Comparison of ENCODE assay signal across 8 cellular contexts in the genomic region with DNA sequence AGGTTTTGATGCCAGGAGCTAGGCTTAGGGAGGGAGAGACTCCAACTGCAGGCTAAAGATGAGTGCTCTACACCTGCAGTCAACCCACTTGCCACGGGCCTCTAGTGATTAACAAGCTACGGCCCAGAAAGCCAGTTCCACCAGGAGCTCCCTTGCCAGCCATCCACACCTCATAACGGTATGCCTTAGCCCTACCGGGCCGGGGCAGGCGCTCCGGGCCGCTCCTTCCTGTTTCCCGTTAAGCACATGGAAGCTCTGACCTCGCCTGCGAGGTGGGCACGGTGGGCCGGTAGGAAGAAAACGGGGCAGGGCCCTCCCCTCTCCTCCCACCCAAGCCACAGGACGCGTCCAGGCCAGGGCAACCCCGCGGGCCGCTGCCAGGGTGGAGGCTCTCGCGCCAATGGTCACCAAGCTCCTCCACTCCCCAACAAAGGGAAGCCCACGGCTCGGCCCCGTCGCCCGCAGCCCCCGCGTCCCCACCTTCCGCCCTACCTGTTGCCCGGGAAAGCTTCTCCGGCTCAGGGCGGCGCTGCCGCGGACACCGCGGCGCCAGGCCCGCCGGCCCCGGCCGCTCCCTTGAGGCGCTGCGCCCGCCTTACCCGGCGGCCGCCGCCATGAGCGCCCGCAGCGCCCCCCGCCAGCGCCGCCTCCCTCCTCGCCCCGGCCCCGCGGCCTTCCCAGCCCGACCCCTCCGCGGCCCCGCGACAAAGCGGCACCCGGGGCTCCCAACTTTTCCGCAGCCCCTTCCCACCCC. TPM values are rescaled to one million over a fixed set of nuclear protein-coding genes. Genes with fewer than 3 reads are reported as not detected.
DNase-seq lines count a peak whose midpoint lies in the region; ATAC-seq, FAIRE-seq and TF ChIP-seq lines count a peak whose summit lies in the region.

No MANE protein-coding gene starts in this region.

- DNase-seq in GM03348 (ENCODE audit: low spot score) (peak; percentile 74), HCT116 (ENCODE audit: low read depth, low spot score) (no peak), NCI-H146 (lab: John Stamatoyannopoulos, UW) (peak; percentile 47), H1 (ENCODE audit: low read depth in 1 of 2, low spot score in 2 of 2) (peak in 1 of 2 experiments; percentile 65), mucosa of descending colon (peak; percentile 58 to 70 (median 67)), amniotic stem cell (lab: John Stamatoyannopoulos, UW) (no peak)
- peak; percentile 62 for DNase-seq in activated CD8-positive, alpha-beta memory T cell treated with anti-CD3 and anti-CD28 coated beads, Interleukin-2, amount 10 ng/mL, durations not matched to agents 7 days and 5 days

- peaks cover 15% of the 10 kb centered on the region for H3K79me1 ChIP-seq in H1 (ENCODE audit: low read depth, low read length)

- H3K4me1 Mint-ChIP-seq in activated CD8-positive, alpha-beta memory T cell treated with anti-CD3 and anti-CD28 coated beads, Interleukin-2, amount 10 ng/mL, durations not matched to agents 7 days and 5 days = peaks cover 61% of the 10 kb centered on the region

- H4K8ac ChIP-seq in H1 (ENCODE audit: extremely low read depth, insufficient read depth, low read length) = peak overlapping the region; percentile 15; the same call in 1 of the 2 replicates

- peaks cover 52% of the 10 kb centered on the region for H3K79me2 ChIP-seq in HCT116 (ENCODE audit: insufficient read depth, low read length)
- H3K79me2 ChIP-seq in H1 (ENCODE audit: control insufficient read depth in 1 of 2, insufficient read depth in 2 of 2, low read length in 2 of 2) = peaks cover 21 to 54% of the 10 kb centered on the region in 2 experiments

- H3K4me3 ChIP-seq in HCT116 (replicated peaks in 1 of 2; ENCODE audit: low read depth in 1 of 2, low read length in 2 of 2) (peak overlapping the region; percentile 84), H1 (ENCODE audit: extremely low read depth in 1 of 4, insufficient read depth in 2 of 4, low read depth in 3 of 4, low read length in 4 of 4) (peak overlapping the region; percentile 74 to 91 (median 80)), mucosa of descending colon (peak overlapping the region; percentile 83)

- H3K27me3 Mint-ChIP-seq in activated CD8-positive, alpha-beta memory T cell treated with anti-CD3 and anti-CD28 coated beads, Interleukin-2, amount 10 ng/mL, durations not matched to agents 7 days and 5 days = no peaks in the 10 kb centered on the region

- H3K27ac Mint-ChIP-seq in activated CD8-positive, alpha-beta memory T cell treated with anti-CD3 and anti-CD28 coated beads, Interleukin-2, amount 10 ng/mL, durations not matched to agents 7 days and 5 days = peak overlapping the region; percentile 80

- CTCF ChIA-PET in HCT116 (lab: Charles Lee) = no interaction called here
- CTCF ChIA-PET in activated CD8-positive, alpha-beta memory T cell treated with anti-CD3 and anti-CD28 coated beads, Interleukin-2, amount 10 ng/mL, durations not matched to agents 7 days and 5 days (lab: Charles Lee) = interaction anchor here (0.7 to 2.6 kb wide), 15 partner anchors 8 to 463 kb away, joined by 3 to 9 read pairs (median 3); no protein-coding TSS in a partner anchor
- CTCF ChIA-PET in H1 (lab: Charles Lee; ENCODE audit: partially characterized antibody) = interaction anchor here (0.9 to 1.4 kb wide), 5 partner anchors 15 to 52 kb away, joined by 3 to 8 read pairs (median 4); no protein-coding TSS in a partner anchor

- peaks cover 0 to 1% of the 10 kb centered on the region in 2 experiments; a peak in 1 of 4 replicates for H3K36me3 ChIP-seq in HCT116 (ENCODE audit: control insufficient read depth in 1 of 2, insufficient read depth in 2 of 2, low read length in 2 of 2)
- peaks cover 0 to 2% (median 1%) of the 10 kb centered on the region in 4 experiments; a peak in 4 of 8 replicates for H3K36me3 ChIP-seq in H1 (ENCODE audit: control insufficient read depth in 2 of 4, insufficient read depth in 4 of 4, low read length in 3 of 4)
- H3K36me3 ChIP-seq in mucosa of descending colon (ENCODE audit: low read depth) = no peaks in the 10 kb centered on the region

- no peak overlapping the region for H3K4ac ChIP-seq in H1 (replicated peaks; ENCODE audit: insufficient read length, low read depth, low read length)

- H4K20me1 ChIP-seq in HCT116 (ENCODE audit: insufficient read depth) (0 out of 2 replicates have a peak, but pooled peaks cover 4% of the 10 kb centered on the region), H1 (replicated peaks in 1 of 2; ENCODE audit: control insufficient read depth in 1 of 2, insufficient read depth in 2 of 2, low read length in 2 of 2) (peaks cover 10 to 21% of the 10 kb centered on the region in 2 experiments)

- TF ChIP-seq EP300 in H1 (IDR thresholded peaks at IDR 0.05; ENCODE audit: borderline replicate concordance in 1 of 2, low read depth in 2 of 2, low read length in 2 of 2) = no peak

- H3K36me3 Mint-ChIP-seq in activated CD8-positive, alpha-beta memory T cell treated with anti-CD3 and anti-CD28 coated beads, Interleukin-2, amount 10 ng/mL, durations not matched to agents 7 days and 5 days = peaks cover 3% of the 10 kb centered on the region

- no peak overlapping the region for H2AK5ac ChIP-seq in H1 (ENCODE audit: low read depth, low read length)

- TF ChIP-seq POLR2A in HCT116 (IDR thresholded peaks at IDR 0.05; ENCODE audit: borderline replicate concordance, extremely low read depth, insufficient read depth, insufficient read length) (no peak), H1 (IDR thresholded peaks at IDR 0.05; ENCODE audit: control extremely low read depth in 1 of 2, low read depth in 2 of 2, low read length in 2 of 2) (peak; percentile 14 to 25; a peak in 1 of 3 replicates)

- no peak for FAIRE-seq in H1 (lab: Jason Lieb, UNC)

- no peaks in the 10 kb centered on the region for H3K27me3 ChIP-seq in HCT116 (ENCODE audit: insufficient read depth, low read length)
- no peaks in the 10 kb centered on the region for H3K27me3 ChIP-seq in H1 (replicated peaks in 1 of 4; ENCODE audit: control insufficient read depth in 3 of 4, extremely low read depth in 1 of 4, insufficient read depth in 3 of 4, low read length in 3 of 4)

- H3K4me3 Mint-ChIP-seq in activated CD8-positive, alpha-beta memory T cell treated with anti-CD3 and anti-CD28 coated beads, Interleukin-2, amount 10 ng/mL, durations not matched to agents 7 days and 5 days = peak overlapping the region; percentile 88

- no peaks in the 10 kb centered on the region for H3K9me2 ChIP-seq in HCT116 (ENCODE audit: insufficient read depth)

- intact Hi-C loops in HCT116 (cut with micrococcal nuclease) (no loop called here), mucosa of descending colon (cut with DNase I, micrococcal nuclease) (loop anchor here in 1 of 2 donors (10.0 kb wide), 1 partner anchor 49 kb away; the partner anchor contains the start of gene SETDB1)

- 0 out of 2 replicates have a peak overlapping the region, but pooled peaks have one; percentile 18 for H2BK12ac ChIP-seq in H1 (ENCODE audit: low read depth, low read length)

- TF ChIP-seq CTCF in HCT116 (IDR thresholded peaks at IDR 0.05 in 2 of 3, conservative IDR thresholded peaks at IDR 0.05 in 1 of 3; ENCODE audit: borderline replicate concordance in 1 of 3, insufficient read depth in 1 of 3, low read depth in 2 of 3, low read length in 2 of 3) = no peak
- TF ChIP-seq CTCF in H1 (IDR thresholded peaks at IDR 0.05; ENCODE audit: control extremely low read depth in 1 of 3, insufficient read depth in 1 of 3, low read depth in 1 of 3, low read length in 3 of 3) = no peak
- no peak for TF ChIP-seq CTCF in mucosa of descending colon (IDR thresholded peaks at IDR 0.05)

- H3K27ac ChIP-seq in HCT116 (ENCODE audit: low read depth, low read length) = peak overlapping the region; percentile 79
- peak overlapping the region; percentile 43; the same call in 1 of the 2 replicates for H3K27ac ChIP-seq in H1 (ENCODE audit: low read depth, low read length)
- peak overlapping the region; percentile 83 for H3K27ac ChIP-seq in temporal lobe (ENCODE audit: low read depth, low read length)

- H4K5ac ChIP-seq in H1 (ENCODE audit: insufficient read length, low read depth, low read length) = no peak overlapping the region

- H2BK5ac ChIP-seq in H1 (ENCODE audit: low read depth, low read length) = peak overlapping the region; percentile 71; the same call in 1 of the 2 replicates

- no peak overlapping the region for H4K91ac ChIP-seq in H1 (replicated peaks; ENCODE audit: insufficient read length, low read length)

- H2BK20ac ChIP-seq in H1 (ENCODE audit: low read length) = no peak overlapping the region

- H3K23ac ChIP-seq in H1 (ENCODE audit: insufficient read length) = no peak overlapping the region

- no peak overlapping the region for H3K14ac ChIP-seq in H1 (ENCODE audit: insufficient read length)

- H3K18ac ChIP-seq in H1 (ENCODE audit: extremely low read depth, low read length) = peak overlapping the region; percentile 71; the same call in 1 of the 2 replicates

- TF ChIP-seq RAD21 in HCT116 (IDR thresholded peaks at IDR 0.05; ENCODE audit: low read depth) = no peak
- TF ChIP-seq RAD21 in H1 (IDR thresholded peaks at IDR 0.05 in 1 of 2, conservative IDR thresholded peaks at IDR 0.05 in 1 of 2; ENCODE audit: low read depth in 2 of 2, low read length in 2 of 2) = no peak

- H3K4me2 ChIP-seq in HCT116 (ENCODE audit: low read length) = peak overlapping the region; percentile 89
- peak overlapping the region; percentile 83 to 93 for H3K4me2 ChIP-seq in H1 (ENCODE audit: insufficient read depth in 1 of 2, low read depth in 2 of 2, low read length in 2 of 2)

- no peaks in the 10 kb centered on the region for H3K9me3 Mint-ChIP-seq in activated CD8-positive, alpha-beta memory T cell treated with anti-CD3 and anti-CD28 coated beads, Interleukin-2, amount 10 ng/mL, durations not matched to agents 7 days and 5 days (ENCODE audit: low read depth)

- WGBS in H1 (ENCODE audit: extremely low coverage in 1 of 2, insufficient coverage in 1 of 2, insufficient read length in 1 of 2, insufficient replicate concordance in 2 of 2, low coverage in 1 of 2, low lambda C conversion rate in 2 of 2, missing lambda C conversion rate in 1 of 2), 2 experiments = 4% methylated on average over 36 of the region's 67 CpGs; no CpG with 5 or more reads in 1 of the 2 experiments

- RAD21 ChIA-PET in HCT116 (lab: Charles Lee; ENCODE audit: low non-redundant PET in 1 of 2, low total read pairs in 2 of 2, uncharacterized antibody in 2 of 2, unreplicated experiment in 2 of 2) = no interaction called here

- ATAC-seq in HCT116 (peak; percentile 29), mucosa of descending colon (peak; percentile 50)
- peak; percentile 54 for ATAC-seq in activated CD8-positive, alpha-beta memory T cell treated with anti-CD3 and anti-CD28 coated beads, Interleukin-2, amount 10 ng/mL, durations not matched to agents 7 days and 5 days

- H3K56ac ChIP-seq in H1 (replicated peaks; ENCODE audit: insufficient read length, low read depth, low read length) = no peak overlapping the region

- peak overlapping the region; percentile 92 for H3K9ac ChIP-seq in HCT116 (ENCODE audit: low read length)
- H3K9ac ChIP-seq in H1 (replicated peaks in 1 of 4; ENCODE audit: extremely low read depth in 1 of 4, low read depth in 3 of 4, low read length in 3 of 4) = peak overlapping the region; percentile 52 to 90 (median 76)

- H2BK120ac ChIP-seq in H1 (replicated peaks; ENCODE audit: low read depth, low read length) = no peak overlapping the region

- BruUV-seq in HCT116 (replicated peaks; lab: Mats Ljungman, UMichigan) = no TSS peak

- peaks cover 12% of the 10 kb centered on the region; the same call in 1 of the 2 replicates for H3K23me2 ChIP-seq in H1 (ENCODE audit: low read depth, low read length)

- POLR2A ChIA-PET in HCT116 (lab: Charles Lee) (interaction anchor here (1.6 kb wide), 1 partner anchor 345 kb away, joined by 4 read pairs; the partner anchor contains the start of gene ENSA), H1 (lab: Charles Lee; ENCODE audit: partially characterized antibody) (interaction anchor here (0.6 to 10.5 kb wide), 15 partner anchors 8 to 418 kb away, joined by 3 to 133 read pairs (median 6); partner anchors contain the start of genes ANXA9, ENSA, MCL1 and MINDY1)

- H2BK15ac ChIP-seq in H1 (ENCODE audit: low read length) = peak overlapping the region; percentile 95; the same call in 1 of the 2 replicates

- no peaks in the 10 kb centered on the region for H3K9me3 ChIP-seq in HCT116 (ENCODE audit: control insufficient read depth in 1 of 2, insufficient read depth in 1 of 2, low read depth in 1 of 2, low read length in 2 of 2)
- H3K9me3 ChIP-seq in H1 (ENCODE audit: insufficient read depth in 2 of 2, low read depth in 1 of 2, low read length in 1 of 2) = no peaks in the 10 kb centered on the region
- H3K9me3 ChIP-seq in mucosa of descending colon = no peaks in the 10 kb centered on the region

- H3K4me1 ChIP-seq in HCT116 (ENCODE audit: control insufficient read depth in 1 of 2, insufficient read depth in 2 of 2, low read length in 2 of 2) = peaks cover 49 to 69% of the 10 kb centered on the region in 2 experiments
- peaks cover 20 to 44% (median 34%) of the 10 kb centered on the region in 4 experiments for H3K4me1 ChIP-seq in H1 (replicated peaks in 1 of 4; ENCODE audit: control insufficient read depth in 3 of 4, insufficient read depth in 4 of 4, low read length in 3 of 4)
- peaks cover 46% of the 10 kb centered on the region for H3K4me1 ChIP-seq in mucosa of descending colon (ENCODE audit: low read depth)

- H2AFZ ChIP-seq in HCT116 (ENCODE audit: low read depth, low read length, poor library complexity, severe bottlenecking) (no peak overlapping the region), H1 (ENCODE audit: low read length) (no peak overlapping the region)

RNA-seq across cellular contexts. Expression of gene CERS2, which starts 0.6 kb away (rescaled TPM):
- total RNA-seq in HCT116 (2021; ENCODE audit: unreplicated experiment) = 218 TPM
- polyA plus RNA-seq in HCT116 (2012) = 162 and 205 TPM in 2 replicates
- total RNA-seq in activated CD8-positive, alpha-beta memory T cell treated with anti-CD3 and anti-CD28 coated beads, Interleukin-2, amount 10 ng/mL, durations not matched to agents 7 days and 5 days = 100 to 1,000 TPM; 144 to 170 TPM
- total RNA-seq in H1 (2021; fragmentation: NEBNext Ultra II Directional; extraction: Animal tissue kit (Norgen Biotek cat#: 25700)) = 237 and 241 TPM in 2 replicates
- polyA plus RNA-seq in H1 (2011; rRNA removed) = 153 and 216 TPM in 2 replicates
- polyA plus RNA-seq in H1 (2011; cell fraction: cytosol; rRNA removed) = 153 TPM
- polyA plus RNA-seq in H1 (2011; cell fraction: nucleus; rRNA removed) = 172 TPM
- 143 to 179 TPM (median 156 TPM) in 4 replicates for polyA plus RNA-seq in H1 (2012, experiment 1 of 2)
- polyA plus RNA-seq in H1 (2012, experiment 2 of 2) = 302 TPM
- polyA plus RNA-seq in H1 (2013, experiment 1 of 2) = 284 TPM
- polyA plus RNA-seq in H1 (2013, experiment 2 of 2) = 302 TPM
- 234 and 288 TPM in 2 replicates for polyA minus RNA-seq in H1 (2011; rRNA and poly(A)+ RNA removed)
- 120 TPM for polyA minus RNA-seq in H1 (2011; cell fraction: cytosol; rRNA and poly(A)+ RNA removed)
- 98.2 TPM for polyA minus RNA-seq in H1 (2011; cell fraction: nucleus; rRNA and poly(A)+ RNA removed)
- total RNA-seq in mucosa of descending colon = 100 to 1,000 TPM; 142 to 209 (median 186) TPM
- 21.4 TPM for total RNA-seq in temporal lobe

RNA-seq across cellular contexts. Expression of gene ANXA9, which starts 8.1 kb away (rescaled TPM):
- total RNA-seq in HCT116 (2021; ENCODE audit: unreplicated experiment) = 2.7 TPM
- 3.1 and 3.5 TPM in 2 replicates for polyA plus RNA-seq in HCT116 (2012)
- total RNA-seq in activated CD8-positive, alpha-beta memory T cell treated with anti-CD3 and anti-CD28 coated beads, Interleukin-2, amount 10 ng/mL, durations not matched to agents 7 days and 5 days = under 1 TPM in 1 of 2 experiments, not detected in 1; 0.23 TPM
- total RNA-seq in H1 (2021; fragmentation: NEBNext Ultra II Directional; extraction: Animal tissue kit (Norgen Biotek cat#: 25700)) = 1.5 and 1.8 TPM in 2 replicates
- 3.3 and 3.5 TPM in 2 replicates for polyA plus RNA-seq in H1 (2011; rRNA removed)
- 3.7 TPM for polyA plus RNA-seq in H1 (2011; cell fraction: cytosol; rRNA removed)
- 5.8 TPM for polyA plus RNA-seq in H1 (2011; cell fraction: nucleus; rRNA removed)
- polyA plus RNA-seq in H1 (2012, experiment 1 of 2) = 2.4 to 3.2 TPM (median 3.0 TPM) in 4 replicates
- polyA plus RNA-seq in H1 (2012, experiment 2 of 2) = 2.2 TPM
- polyA plus RNA-seq in H1 (2013, experiment 1 of 2) = 1.1 TPM
- 1.3 TPM for polyA plus RNA-seq in H1 (2013, experiment 2 of 2)
- 4.3 and 7.1 TPM in 2 replicates for polyA minus RNA-seq in H1 (2011; rRNA and poly(A)+ RNA removed)
- 4.5 TPM for polyA minus RNA-seq in H1 (2011; cell fraction: cytosol; rRNA and poly(A)+ RNA removed)
- polyA minus RNA-seq in H1 (2011; cell fraction: nucleus; rRNA and poly(A)+ RNA removed) = 5.6 TPM
- total RNA-seq in mucosa of descending colon = not detected
- total RNA-seq in temporal lobe = not detected

RNA-seq across cellular contexts. Expression of gene MINDY1, which starts 32.7 kb away (rescaled TPM):
- 1.2 TPM for total RNA-seq in HCT116 (2021; ENCODE audit: unreplicated experiment)
- polyA plus RNA-seq in HCT116 (2012) = 1.5 and 2.0 TPM in 2 replicates
- 1 to 10 TPM; 4.2 to 7.0 TPM for total RNA-seq in activated CD8-positive, alpha-beta memory T cell treated with anti-CD3 and anti-CD28 coated beads, Interleukin-2, amount 10 ng/mL, durations not matched to agents 7 days and 5 days
- 10.6 and 11.4 TPM in 2 replicates for total RNA-seq in H1 (2021; fragmentation: NEBNext Ultra II Directional; extraction: Animal tissue kit (Norgen Biotek cat#: 25700))
- polyA plus RNA-seq in H1 (2011; rRNA removed) = 10.3 and 11.5 TPM in 2 replicates
- polyA plus RNA-seq in H1 (2011; cell fraction: cytosol; rRNA removed) = 8.7 TPM
- polyA plus RNA-seq in H1 (2011; cell fraction: nucleus; rRNA removed) = 15.1 TPM
- 8.3 to 9.2 TPM (median 8.6 TPM) in 4 replicates for polyA plus RNA-seq in H1 (2012, experiment 1 of 2)
- polyA plus RNA-seq in H1 (2012, experiment 2 of 2) = 7.1 TPM
- 6.2 TPM for polyA plus RNA-seq in H1 (2013, experiment 1 of 2)
- polyA plus RNA-seq in H1 (2013, experiment 2 of 2) = 5.9 TPM
- polyA minus RNA-seq in H1 (2011; rRNA and poly(A)+ RNA removed) = 14.8 and 16.8 TPM in 2 replicates
- polyA minus RNA-seq in H1 (2011; cell fraction: cytosol; rRNA and poly(A)+ RNA removed) = 11.1 TPM
- 9.8 TPM for polyA minus RNA-seq in H1 (2011; cell fraction: nucleus; rRNA and poly(A)+ RNA removed)
- 10 to 100 TPM; 44.5 to 52.0 (median 51.8) TPM for total RNA-seq in mucosa of descending colon
- 10.8 TPM for total RNA-seq in temporal lobe

RNA-seq across cellular contexts. Expression of gene PRUNE1, which starts 34.2 kb away (rescaled TPM):
- total RNA-seq in HCT116 (2021; ENCODE audit: unreplicated experiment) (20.2 TPM), mucosa of descending colon (10 to 100 TPM; 21.3 to 27.5 (median 23.3) TPM), temporal lobe (25.6 TPM)
- polyA plus RNA-seq in HCT116 (2012) = 12.5 and 16.3 TPM in 2 replicates
- 10 to 100 TPM; 14.7 to 17.4 TPM for total RNA-seq in activated CD8-positive, alpha-beta memory T cell treated with anti-CD3 and anti-CD28 coated beads, Interleukin-2, amount 10 ng/mL, durations not matched to agents 7 days and 5 days
- 27.5 and 32.8 TPM in 2 replicates for total RNA-seq in H1 (2021; fragmentation: NEBNext Ultra II Directional; extraction: Animal tissue kit (Norgen Biotek cat#: 25700))
- polyA plus RNA-seq in H1 (2011; rRNA removed) = 42.8 and 54.2 TPM in 2 replicates
- 39.8 TPM for polyA plus RNA-seq in H1 (2011; cell fraction: cytosol; rRNA removed)
- 28.4 TPM for polyA plus RNA-seq in H1 (2011; cell fraction: nucleus; rRNA removed)
- 23.4 to 32.8 TPM (median 28.8 TPM) in 4 replicates for polyA plus RNA-seq in H1 (2012, experiment 1 of 2)
- polyA plus RNA-seq in H1 (2012, experiment 2 of 2) = 25.5 TPM
- polyA plus RNA-seq in H1 (2013, experiment 1 of 2) = 21.6 TPM
- 24.7 TPM for polyA plus RNA-seq in H1 (2013, experiment 2 of 2)
- polyA minus RNA-seq in H1 (2011; rRNA and poly(A)+ RNA removed) = 44.0 and 46.6 TPM in 2 replicates
- 30.5 TPM for polyA minus RNA-seq in H1 (2011; cell fraction: cytosol; rRNA and poly(A)+ RNA removed)
- 13.5 TPM for polyA minus RNA-seq in H1 (2011; cell fraction: nucleus; rRNA and poly(A)+ RNA removed)

RNA-seq across cellular contexts. Expression of gene SETDB1, which starts 47.8 kb away (rescaled TPM):
- 54.3 TPM for total RNA-seq in HCT116 (2021; ENCODE audit: unreplicated experiment)
- polyA plus RNA-seq in HCT116 (2012) = 38.0 and 44.1 TPM in 2 replicates
- 10 to 100 TPM; 61.5 to 67.6 TPM for total RNA-seq in activated CD8-positive, alpha-beta memory T cell treated with anti-CD3 and anti-CD28 coated beads, Interleukin-2, amount 10 ng/mL, durations not matched to agents 7 days and 5 days
- total RNA-seq in H1 (2021; fragmentation: NEBNext Ultra II Directional; extraction: Animal tissue kit (Norgen Biotek cat#: 25700)) = 48.8 and 49.9 TPM in 2 replicates
- 26.9 and 27.5 TPM in 2 replicates for polyA plus RNA-seq in H1 (2011; rRNA removed)
- polyA plus RNA-seq in H1 (2011; cell fraction: cytosol; rRNA removed) = 33.1 TPM
- 56.0 TPM for polyA plus RNA-seq in H1 (2011; cell fraction: nucleus; rRNA removed)
- 39.7 to 50.9 TPM (median 43.9 TPM) in 4 replicates for polyA plus RNA-seq in H1 (2012, experiment 1 of 2)
- polyA plus RNA-seq in H1 (2012, experiment 2 of 2) = 9.5 TPM
- polyA plus RNA-seq in H1 (2013, experiment 1 of 2) = 23.7 TPM
- polyA plus RNA-seq in H1 (2013, experiment 2 of 2) = 23.0 TPM
- polyA minus RNA-seq in H1 (2011; rRNA and poly(A)+ RNA removed) = 79.4 and 81.0 TPM in 2 replicates
- polyA minus RNA-seq in H1 (2011; cell fraction: cytosol; rRNA and poly(A)+ RNA removed) = 32.3 TPM
- polyA minus RNA-seq in H1 (2011; cell fraction: nucleus; rRNA and poly(A)+ RNA removed) = 66.2 TPM
- 10 to 100 TPM; 35.4 to 49.4 (median 42.8) TPM for total RNA-seq in mucosa of descending colon
- 39.8 TPM for total RNA-seq in temporal lobe

Comparison
In these comparisons a context has a peak if more than half of its experiments do, and no peak if none do; other contexts are left out.
1. DNase-seq: peak in GM03348 (single experiment), NCI-H146 (single experiment), activated CD8-positive, alpha-beta memory T cell treated with anti-CD3 and anti-CD28 coated beads, Interleukin-2, amount 10 ng/mL, durations not matched to agents 7 days and 5 days (single experiment) and mucosa of descending colon (3 of 3); none in HCT116 (single experiment) and amniotic stem cell (single experiment).
2. Peak in every context shown above with its lines, with median percentiles within 50 percentile points of each other: ATAC-seq, H3K27ac ChIP-seq and H3K4me3 ChIP-seq.